In the genomic region with DNA sequence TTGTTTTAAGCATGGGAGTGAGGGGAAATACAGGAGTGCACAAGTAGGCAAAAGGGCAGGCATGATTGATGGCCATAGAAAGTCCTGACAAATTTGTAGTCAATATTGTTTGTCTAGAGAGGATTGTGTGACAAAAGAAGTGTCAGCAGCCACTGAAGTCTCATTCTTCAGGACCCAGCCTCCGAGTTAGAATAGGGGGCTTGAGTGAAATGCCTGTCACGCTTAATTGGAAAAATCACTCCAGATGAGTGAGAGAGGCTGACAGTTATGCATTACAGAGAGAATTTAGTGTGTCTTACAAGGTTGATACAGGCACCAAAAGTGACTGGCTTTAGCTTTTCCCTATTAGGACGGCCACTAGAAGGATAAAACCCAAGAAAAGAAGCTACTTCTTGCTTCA, we compare ENCODE assay signal across 1 cellular context.
TF ChIP-seq lines count a peak whose summit lies in the region.

No MANE protein-coding gene starts in this region.

TF ChIP-seq in HCT116, 20 proteins besides CTCF, POLR2A, EP300 and RAD21:
- TF ChIP-seq JUND (IDR thresholded peaks at IDR 0.05) (no peak), POLR2AphosphoS5 (IDR thresholded peaks at IDR 0.05; ENCODE audit: low read depth, low read length) (no peak), YY1 (IDR thresholded peaks at IDR 0.05; ENCODE audit: extremely low read depth, insufficient replicate concordance, low read depth, low read length) (no peak), CBX3 (IDR thresholded peaks at IDR 0.05; ENCODE audit: low read depth) (no peak), ELF1 (IDR thresholded peaks at IDR 0.05; ENCODE audit: borderline replicate concordance, low read depth) (no peak), SRF (IDR thresholded peaks at IDR 0.05; ENCODE audit: low read depth) (no peak), FOSL1 (IDR thresholded peaks at IDR 0.05; ENCODE audit: low read depth) (no peak)
